29 cellular contexts compared by ENCODE assay signal in the genomic region with DNA sequence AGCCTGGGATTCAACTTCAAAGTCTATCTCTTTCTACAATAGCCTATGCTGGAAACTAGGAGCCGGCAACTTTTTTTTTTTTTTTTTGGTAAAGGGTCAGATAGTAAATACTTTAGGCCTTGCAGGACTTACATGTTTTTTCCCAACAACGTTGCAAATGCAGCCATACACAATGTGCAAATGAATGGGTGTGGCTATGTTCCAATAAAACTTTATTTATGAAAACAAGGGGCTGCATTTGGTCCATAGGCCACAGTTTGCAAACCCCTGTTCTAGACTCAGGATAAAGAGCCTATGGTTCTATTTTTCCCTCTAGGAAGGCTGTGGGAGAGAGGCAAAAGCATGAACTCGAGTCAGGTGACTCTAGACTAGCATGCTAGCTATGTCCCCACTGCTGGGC.
"Had no signal": no experiment of that assay in that cellular context is flagged by ENCODE, and none has a peak within 500 bp of the region (broad histone marks: within the 10 kb centered on the region; RNA-seq: fewer than 3 reads in every experiment).

No MANE protein-coding gene starts in this region.

- H3K4me3 ChIP-seq: coronary artery, esophagus muscularis mucosa, gastrocnemius medialis, heart right ventricle, hepatocyte had no signal

- H3K4me3 Mint-ChIP-seq: activated CD4-positive, alpha-beta memory T cell treated with anti-CD3 and anti-CD28 coated beads, Interleukin-2, amount 10 ng/mL, durations not matched to agents 7 days and 5 days; activated CD4-positive, alpha-beta T cell treated with anti-CD3 and anti-CD28 coated beads, Interleukin-2, amount 10 ng/mL, durations not matched to agents 7 days and 5 days; activated naive CD4-positive, alpha-beta T cell treated with anti-CD3 and anti-CD28 coated beads, Interleukin-2, amount 10 ng/mL, durations not matched to agents 7 days and 5 days; activated naive CD8-positive, alpha-beta T cell treated with anti-CD3 and anti-CD28 coated beads, Interleukin-2, amount 10 ng/mL, durations not matched to agents 7 days and 5 days; activated T-cell treated with anti-CD3 and anti-CD28 coated beads, Interleukin-2, amount 50 U/mL, for 24 hours; activated T-cell treated with anti-CD3 and anti-CD28 coated beads, Interleukin-2, amount 50 U/mL, for 72 hours; central memory CD8-positive, alpha-beta T cell; dendritic cell treated with granulocyte-macrophage colony-stimulating factor and Interleukin-4, amounts not matched to agents 40 ng/mL and 50 ng/mL, for 4 days; effector memory CD8-positive, alpha-beta T cell; WTC11 had no signal

- ATAC-seq: activated naive CD4-positive, alpha-beta T cell treated with anti-CD3 and anti-CD28 coated beads, Interleukin-2, amount 50 U/mL, for 72 hours; activated T-cell treated with anti-CD3 and anti-CD28 coated beads, Interleukin-2, amount 50 U/mL, for 72 hours; effector memory CD8-positive, alpha-beta T cell; foreskin keratinocyte; gastrocnemius medialis; heart right ventricle; WTC11 had no signal

- H3K36me3 ChIP-seq: brain microvascular endothelial cell, esophagus muscularis mucosa, gastrocnemius medialis, heart right ventricle had no signal

- H3K27me3 ChIP-seq: brain microvascular endothelial cell, hepatocyte had no signal

- H3K36me3 Mint-ChIP-seq: activated naive CD4-positive, alpha-beta T cell treated with anti-CD3 and anti-CD28 coated beads, Interleukin-2, amount 10 ng/mL, durations not matched to agents 7 days and 5 days; activated naive CD4-positive, alpha-beta T cell treated with anti-CD3 and anti-CD28 coated beads, Interleukin-2, amount 50 U/mL, for 72 hours; activated naive CD8-positive, alpha-beta T cell treated with anti-CD3 and anti-CD28 coated beads, Interleukin-2, amount 10 ng/mL, durations not matched to agents 7 days and 5 days; WTC11 had no signal

- H3K9me3 Mint-ChIP-seq: activated CD4-positive, alpha-beta memory T cell treated with anti-CD3 and anti-CD28 coated beads, Interleukin-2, amount 10 ng/mL, durations not matched to agents 7 days and 5 days; activated naive CD4-positive, alpha-beta T cell treated with anti-CD3 and anti-CD28 coated beads, Interleukin-2, amount 10 ng/mL, durations not matched to agents 7 days and 5 days; activated naive CD8-positive, alpha-beta T cell treated with anti-CD3 and anti-CD28 coated beads, Interleukin-2, amount 10 ng/mL, durations not matched to agents 7 days and 5 days; activated T-cell treated with anti-CD3 and anti-CD28 coated beads, Interleukin-2, amount 50 U/mL, for 24 hours; central memory CD8-positive, alpha-beta T cell; dendritic cell treated with granulocyte-macrophage colony-stimulating factor and Interleukin-4, amounts not matched to agents 40 ng/mL and 50 ng/mL, for 4 days; effector memory CD8-positive, alpha-beta T cell had no signal

- H3K4me1 Mint-ChIP-seq: activated CD4-positive, alpha-beta memory T cell treated with anti-CD3 and anti-CD28 coated beads, Interleukin-2, amount 10 ng/mL, durations not matched to agents 7 days and 5 days; activated CD4-positive, alpha-beta T cell treated with anti-CD3 and anti-CD28 coated beads, Interleukin-2, amount 10 ng/mL, durations not matched to agents 7 days and 5 days; activated naive CD4-positive, alpha-beta T cell treated with anti-CD3 and anti-CD28 coated beads, Interleukin-2, amount 10 ng/mL, durations not matched to agents 7 days and 5 days; activated naive CD8-positive, alpha-beta T cell treated with anti-CD3 and anti-CD28 coated beads, Interleukin-2, amount 10 ng/mL, durations not matched to agents 7 days and 5 days; central memory CD8-positive, alpha-beta T cell had no signal

- H3K4me1 ChIP-seq: esophagus muscularis mucosa, foreskin keratinocyte, gastrocnemius medialis, heart right ventricle had no signal

- H3K27ac ChIP-seq: brain microvascular endothelial cell, coronary artery, esophagus muscularis mucosa, foreskin keratinocyte, gastrocnemius medialis, heart right ventricle, hepatocyte had no signal

- H3K27ac Mint-ChIP-seq: activated CD4-positive, alpha-beta memory T cell treated with anti-CD3 and anti-CD28 coated beads, Interleukin-2, amount 10 ng/mL, durations not matched to agents 7 days and 5 days; activated CD4-positive, alpha-beta T cell treated with anti-CD3 and anti-CD28 coated beads, Interleukin-2, amount 10 ng/mL, durations not matched to agents 7 days and 5 days; activated naive CD4-positive, alpha-beta T cell treated with anti-CD3 and anti-CD28 coated beads, Interleukin-2, amount 10 ng/mL, durations not matched to agents 7 days and 5 days; activated naive CD4-positive, alpha-beta T cell treated with anti-CD3 and anti-CD28 coated beads, Interleukin-2, amount 50 U/mL, for 72 hours; activated naive CD8-positive, alpha-beta T cell treated with anti-CD3 and anti-CD28 coated beads, Interleukin-2, amount 10 ng/mL, durations not matched to agents 7 days and 5 days; activated T-cell treated with anti-CD3 and anti-CD28 coated beads, Interleukin-2, amount 50 U/mL, for 24 hours; activated T-cell treated with anti-CD3 and anti-CD28 coated beads, Interleukin-2, amount 50 U/mL, for 72 hours; dendritic cell treated with granulocyte-macrophage colony-stimulating factor and Interleukin-4, amounts not matched to agents 40 ng/mL and 50 ng/mL, for 4 days; effector memory CD8-positive, alpha-beta T cell; WTC11 had no signal

- H3K9me3 ChIP-seq: esophagus muscularis mucosa, gastrocnemius medialis had no signal

- DNase-seq: activated CD4-positive, alpha-beta memory T cell treated with anti-CD3 and anti-CD28 coated beads, Interleukin-2, amount 10 ng/mL, durations not matched to agents 7 days and 5 days; activated CD4-positive, alpha-beta T cell treated with anti-CD3 and anti-CD28 coated beads for 1 hour; activated CD4-positive, alpha-beta T cell treated with anti-CD3 and anti-CD28 coated beads for 4 hours; activated CD4-positive, alpha-beta T cell treated with anti-CD3 and anti-CD28 coated beads, Interleukin-2, amount 10 ng/mL, durations not matched to agents 7 days and 5 days; activated CD4-positive, alpha-beta T cell treated with anti-CD3 and anti-CD28 coated beads, Interleukin-2, amount 50 U/mL, for 4 hours; activated CD8-positive, alpha-beta memory T cell treated with anti-CD3 and anti-CD28 coated beads, Interleukin-2, amount 50 U/mL, for 48 hours; activated gamma-delta T cell; activated naive CD4-positive, alpha-beta T cell; activated naive CD4-positive, alpha-beta T cell treated with anti-CD3 and anti-CD28 coated beads, Interleukin-2, amount 10 ng/mL, durations not matched to agents 7 days and 5 days; activated naive CD8-positive, alpha-beta T cell treated with anti-CD3 and anti-CD28 coated beads, Interleukin-2, amount 10 ng/mL, durations not matched to agents 7 days and 5 days; activated T-cell treated with anti-CD3 and anti-CD28 coated beads for 4 hours; activated T-cell treated with anti-CD3 and anti-CD28 coated beads, Interleukin-2, amount 50 U/mL, for 24 hours; activated T-cell treated with anti-CD3 and anti-CD28 coated beads, Interleukin-2, amount 50 U/mL, for 72 hours; amniotic stem cell; brain microvascular endothelial cell; effector CD4-positive, alpha-beta T cell; effector memory CD8-positive, alpha-beta T cell; erythroblast; foreskin keratinocyte; gastrocnemius medialis; heart right ventricle; T-helper 2 cell had no signal
